ENCODE assay signal across 28 cellular contexts in genomic region chr2:183533021-183533420, GRCh38.
"Had no signal": no experiment of that assay in that cellular context is flagged by ENCODE, and none has a peak within 500 bp of the region (broad histone marks: within the 10 kb centered on the region; RNA-seq: fewer than 3 reads in every experiment).

No MANE protein-coding gene starts in this region.

- H3K36me3 Mint-ChIP-seq: activated naive CD8-positive, alpha-beta T cell had no signal

- FAIRE-seq: astrocyte, bronchial epithelial cell, frontal cortex had no signal

- H3K4me3 Mint-ChIP-seq: activated CD4-positive, alpha-beta memory T cell treated with anti-CD3 and anti-CD28 coated beads, Interleukin-2, amount 10 ng/mL, durations not matched to agents 7 days and 5 days; activated CD4-positive, alpha-beta T cell treated with anti-CD3 and anti-CD28 coated beads, Interleukin-2, amount 10 ng/mL, durations not matched to agents 7 days and 5 days; activated naive CD8-positive, alpha-beta T cell; activated T-cell treated with anti-CD3 and anti-CD28 coated beads, Interleukin-2, amount 50 U/mL, for 24 hours; activated T-helper 17 cell treated with anti-CD3 and anti-CD28 coated beads, Interleukin-2, amount 50 U/mL, for 72 hours; central memory CD8-positive, alpha-beta T cell; dendritic cell treated with granulocyte-macrophage colony-stimulating factor and Interleukin-4, amounts not matched to agents 40 ng/mL and 50 ng/mL, for 4 days; endodermal cell had no signal

- H3K4me1 Mint-ChIP-seq: activated CD4-positive, alpha-beta memory T cell treated with anti-CD3 and anti-CD28 coated beads, Interleukin-2, amount 10 ng/mL, durations not matched to agents 7 days and 5 days; activated CD4-positive, alpha-beta T cell treated with anti-CD3 and anti-CD28 coated beads, Interleukin-2, amount 10 ng/mL, durations not matched to agents 7 days and 5 days; activated T-helper 17 cell treated with anti-CD3 and anti-CD28 coated beads, Interleukin-2, amount 50 U/mL, for 72 hours; central memory CD8-positive, alpha-beta T cell had no signal

- DNase-seq: activated CD4-positive, alpha-beta memory T cell treated with anti-CD3 and anti-CD28 coated beads, Interleukin-2, amount 10 ng/mL, durations not matched to agents 7 days and 5 days; activated CD4-positive, alpha-beta T cell treated with anti-CD3 and anti-CD28 coated beads for 1 hour; activated CD4-positive, alpha-beta T cell treated with anti-CD3 and anti-CD28 coated beads for 4 hours; activated CD4-positive, alpha-beta T cell treated with anti-CD3 and anti-CD28 coated beads, Interleukin-2, amount 10 ng/mL, durations not matched to agents 7 days and 5 days; activated CD4-positive, alpha-beta T cell treated with anti-CD3 and anti-CD28 coated beads, Interleukin-2, amount 50 U/mL, for 4 hours; activated CD8-positive, alpha-beta memory T cell treated with anti-CD3 and anti-CD28 coated beads, Interleukin-2, amount 50 U/mL, for 48 hours; activated effector memory CD4-positive, alpha-beta T cell treated with Interleukin-2 at 50 U/mL for 16 hours; activated gamma-delta T cell treated with Interleukin-2 at 50 U/mL for 16 hours; activated naive CD4-positive, alpha-beta T cell treated with anti-CD3 and anti-CD28 coated beads, Interleukin-2, amount 50 U/mL, for 16 hours; activated naive CD4-positive, alpha-beta T cell treated with Interleukin-2 at 50 U/mL for 16 hours; activated T-cell treated with anti-CD3 and anti-CD28 coated beads for 4 hours; activated T-cell treated with anti-CD3 and anti-CD28 coated beads, Interleukin-2, amount 50 U/mL, for 24 hours; amniotic stem cell; anterior cingulate cortex; dorsolateral prefrontal cortex; effector memory CD4-positive, alpha-beta T cell; foreskin fibroblast; T-helper 2 cell had no signal

- H3K4me3 ChIP-seq: coronary artery, dorsolateral prefrontal cortex had no signal

- H3K27ac Mint-ChIP-seq: activated CD4-positive, alpha-beta memory T cell treated with anti-CD3 and anti-CD28 coated beads, Interleukin-2, amount 10 ng/mL, durations not matched to agents 7 days and 5 days; activated CD4-positive, alpha-beta T cell treated with anti-CD3 and anti-CD28 coated beads, Interleukin-2, amount 10 ng/mL, durations not matched to agents 7 days and 5 days; activated naive CD8-positive, alpha-beta T cell; activated T-cell treated with anti-CD3 and anti-CD28 coated beads, Interleukin-2, amount 50 U/mL, for 24 hours; activated T-helper 17 cell treated with anti-CD3 and anti-CD28 coated beads, Interleukin-2, amount 50 U/mL, for 72 hours; dendritic cell treated with granulocyte-macrophage colony-stimulating factor and Interleukin-4, amounts not matched to agents 40 ng/mL and 50 ng/mL, for 4 days; endodermal cell had no signal

- H3K27ac ChIP-seq: brain microvascular endothelial cell, coronary artery, dorsolateral prefrontal cortex had no signal

- H3K27me3 Mint-ChIP-seq: activated CD4-positive, alpha-beta memory T cell treated with anti-CD3 and anti-CD28 coated beads, Interleukin-2, amount 10 ng/mL, durations not matched to agents 7 days and 5 days; activated CD4-positive, alpha-beta T cell treated with anti-CD3 and anti-CD28 coated beads, Interleukin-2, amount 10 ng/mL, durations not matched to agents 7 days and 5 days; activated naive CD8-positive, alpha-beta T cell; activated T-cell treated with anti-CD3 and anti-CD28 coated beads, Interleukin-2, amount 50 U/mL, for 24 hours; activated T-helper 17 cell treated with anti-CD3 and anti-CD28 coated beads, Interleukin-2, amount 50 U/mL, for 72 hours; central memory CD8-positive, alpha-beta T cell; dendritic cell treated with granulocyte-macrophage colony-stimulating factor and Interleukin-4, amounts not matched to agents 40 ng/mL and 50 ng/mL, for 4 days had no signal

- H3K9me3 Mint-ChIP-seq: activated CD4-positive, alpha-beta T cell treated with anti-CD3 and anti-CD28 coated beads, Interleukin-2, amount 10 ng/mL, durations not matched to agents 7 days and 5 days; endodermal cell had no signal

- H3K27me3 ChIP-seq: brain microvascular endothelial cell, dorsolateral prefrontal cortex had no signal

- H3K36me3 ChIP-seq: brain microvascular endothelial cell had no signal

- ATAC-seq: activated T-helper 17 cell treated with anti-CD3 and anti-CD28 coated beads, Interleukin-2, amount 50 U/mL, for 72 hours had no signal
